11 cellular contexts compared by ENCODE assay signal in the genomic region with DNA sequence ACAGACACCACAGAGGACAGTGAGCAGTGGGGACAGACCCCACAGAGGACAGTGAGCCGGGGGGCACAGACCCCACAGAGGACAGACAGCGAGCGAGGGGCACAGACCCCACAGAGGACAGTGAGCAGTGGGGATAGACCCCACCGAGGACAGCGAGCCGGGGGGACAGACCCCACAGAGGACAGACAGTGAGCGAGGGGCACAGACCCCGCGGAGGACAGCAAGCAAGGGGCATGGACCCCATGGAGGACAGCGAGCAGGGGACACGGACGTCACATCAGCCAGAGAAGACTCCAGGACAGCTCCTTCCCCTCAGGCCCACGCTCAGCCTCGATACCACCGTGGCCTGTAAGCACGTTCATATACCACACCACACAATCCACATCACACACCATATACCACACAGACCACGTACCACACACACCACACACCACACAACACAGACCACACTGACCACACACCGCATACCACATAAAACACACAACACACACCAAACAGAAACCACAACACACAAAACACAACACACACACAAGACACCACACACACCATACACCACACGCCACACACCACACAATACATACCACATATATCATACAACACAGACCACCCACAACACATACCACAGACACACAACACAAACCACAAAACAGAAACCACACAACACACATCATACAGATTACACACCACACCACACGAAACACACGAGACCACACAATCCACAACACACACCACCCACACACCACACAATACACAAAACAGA. TPM values are rescaled to one million over a fixed set of nuclear protein-coding genes. Genes with fewer than 3 reads are reported as not detected.
DNase-seq lines count a peak whose midpoint lies in the region; ATAC-seq and TF ChIP-seq lines count a peak whose summit lies in the region.
"Had no signal": no experiment of that assay in that cellular context is flagged by ENCODE, and none has a peak within 500 bp of the region (broad histone marks: within the 10 kb centered on the region; RNA-seq: fewer than 3 reads in every experiment).

No MANE protein-coding gene starts in this region.

- H3K27ac Mint-ChIP-seq in activated T-helper 17 cell treated with anti-CD3 and anti-CD28 coated beads, Interleukin-2, amount 50 U/mL, for 72 hours: no peak overlapping the region

- no peak for TF ChIP-seq RAD21 in HCT116 (IDR thresholded peaks at IDR 0.05; ENCODE audit: low read depth)

- H3K27me3 Mint-ChIP-seq in activated T-helper 17 cell treated with anti-CD3 and anti-CD28 coated beads, Interleukin-2, amount 50 U/mL, for 72 hours: peaks cover 6% of the 10 kb centered on the region

- H2AFZ ChIP-seq in HCT116 (ENCODE audit: low read depth, low read length, poor library complexity, severe bottlenecking): no peak overlapping the region

- no peaks in the 10 kb centered on the region for H3K79me1 ChIP-seq in mesendoderm (ENCODE audit: low read length)

- no peaks in the 10 kb centered on the region for H3K4me1 Mint-ChIP-seq in activated T-helper 17 cell treated with anti-CD3 and anti-CD28 coated beads, Interleukin-2, amount 50 U/mL, for 72 hours

- H2BK120ac ChIP-seq in mesendoderm (ENCODE audit: low read depth, low read length): no peak overlapping the region

- no peak overlapping the region for H3K4me3 Mint-ChIP-seq in activated T-helper 17 cell treated with anti-CD3 and anti-CD28 coated beads, Interleukin-2, amount 50 U/mL, for 72 hours

- DNase-seq in NCI-H82 (lab: John Stamatoyannopoulos, UW) (peak; percentile 23), NCI-H82 treated with DMSO at 0.1 percent for 48 hours (lab: John Stamatoyannopoulos, UW; ENCODE audit: unreplicated experiment) (no peak), HCT116 (ENCODE audit: low read depth, low spot score) (no peak), mesendoderm (peak; percentile 43), activated gamma-delta T cell treated with Interleukin-2 at 50 U/mL for 16 hours (no peak), cerebellar cortex (ENCODE audit: low spot score) (no peak)
- no peak for DNase-seq in stimulated activated CD4-positive, alpha-beta T cell treated with anti-CD3 and anti-CD28 coated beads, Interleukin-4, amount 100 ng/mL, for 4 hours
- DNase-seq: occipital lobe, small intestine, substantia nigra had no signal

- H3K9me3 Mint-ChIP-seq in activated T-helper 17 cell treated with anti-CD3 and anti-CD28 coated beads, Interleukin-2, amount 50 U/mL, for 72 hours: no peaks in the 10 kb centered on the region

- 100% methylated on average over 2 of the region's 21 CpGs for WGBS in mesendoderm (ENCODE audit: extremely low coverage, insufficient coverage, low lambda C conversion rate)

- TF ChIP-seq CTCF in HCT116 (IDR thresholded peaks at IDR 0.05 in 2 of 3, conservative IDR thresholded peaks at IDR 0.05 in 1 of 3; ENCODE audit: borderline replicate concordance in 1 of 3, insufficient read depth in 1 of 3, low read depth in 2 of 3, low read length in 2 of 3): no peak

- H3K79me2 ChIP-seq in HCT116 (ENCODE audit: insufficient read depth, low read length) (no peaks in the 10 kb centered on the region), mesendoderm (ENCODE audit: control insufficient read depth, insufficient read depth, low read length) (no peaks in the 10 kb centered on the region)

- H2AK5ac ChIP-seq in mesendoderm (ENCODE audit: low read length): no peak overlapping the region

- ATAC-seq in HCT116: 0 out of 2 replicates have a peak, but pooled peaks have one; percentile 23
- peak; percentile 44 for ATAC-seq in activated T-helper 17 cell treated with anti-CD3 and anti-CD28 coated beads, Interleukin-2, amount 50 U/mL, for 72 hours (replicated peaks)

- no peak overlapping the region for H4K5ac ChIP-seq in mesendoderm (ENCODE audit: low read length)

- POLR2A ChIA-PET in HCT116 (lab: Charles Lee): no interaction called here

- H3K36me3 ChIP-seq in HCT116 (ENCODE audit: control insufficient read depth in 1 of 2, insufficient read depth in 2 of 2, low read length in 2 of 2) (no peaks in the 10 kb centered on the region), mesendoderm (ENCODE audit: control insufficient read depth, insufficient read depth, low read length) (no peaks in the 10 kb centered on the region)

- H2BK5ac ChIP-seq in mesendoderm (ENCODE audit: low read length): no peak overlapping the region

- H3K27me3 ChIP-seq in HCT116 (ENCODE audit: insufficient read depth, low read length): no peaks in the 10 kb centered on the region
- no peaks in the 10 kb centered on the region for H3K27me3 ChIP-seq in mesendoderm (ENCODE audit: insufficient read depth, low read length, poor library complexity)

- H3K9me2 ChIP-seq in HCT116 (ENCODE audit: insufficient read depth): no peaks in the 10 kb centered on the region

- H3K4me2 ChIP-seq in HCT116 (ENCODE audit: low read length) (no peak overlapping the region), mesendoderm (ENCODE audit: low read length) (no peak overlapping the region)

- H3K4me3 ChIP-seq in HCT116 (replicated peaks in 1 of 2; ENCODE audit: low read depth in 1 of 2, low read length in 2 of 2) (no peak overlapping the region), mesendoderm (ENCODE audit: low read length) (no peak overlapping the region)

- H3K36me3 Mint-ChIP-seq in activated T-helper 17 cell treated with anti-CD3 and anti-CD28 coated beads, Interleukin-2, amount 50 U/mL, for 72 hours (ENCODE audit: low read depth): no peaks in the 10 kb centered on the region

- no peak overlapping the region for H4K8ac ChIP-seq in mesendoderm (ENCODE audit: low read depth, low read length)

- no peaks in the 10 kb centered on the region for H3K4me1 ChIP-seq in HCT116 (ENCODE audit: control insufficient read depth in 1 of 2, insufficient read depth in 2 of 2, low read length in 2 of 2)
- no peaks in the 10 kb centered on the region for H3K4me1 ChIP-seq in mesendoderm (ENCODE audit: control insufficient read depth, low read depth, low read length)

- H3K4ac ChIP-seq in mesendoderm (ENCODE audit: low read depth, low read length): no peak overlapping the region

- no peaks in the 10 kb centered on the region for H4K20me1 ChIP-seq in HCT116 (ENCODE audit: insufficient read depth)

- H3K18ac ChIP-seq in mesendoderm (ENCODE audit: low read length): no peak overlapping the region

- no peak overlapping the region for H2BK15ac ChIP-seq in mesendoderm (replicated peaks; ENCODE audit: low read depth)

- H3K56ac ChIP-seq in mesendoderm (ENCODE audit: low read length): no peak overlapping the region

- no peak overlapping the region for H3K9ac ChIP-seq in HCT116 (ENCODE audit: low read length)
- H3K9ac ChIP-seq in mesendoderm (ENCODE audit: low read length): no peak overlapping the region

- no peak overlapping the region for H3K23ac ChIP-seq in mesendoderm (ENCODE audit: low read length)

- BruUV-seq in HCT116 (replicated peaks; lab: Mats Ljungman, UMichigan): no TSS peak

- no peaks in the 10 kb centered on the region for H3K9me3 ChIP-seq in HCT116 (ENCODE audit: control insufficient read depth in 1 of 2, insufficient read depth in 1 of 2, low read depth in 1 of 2, low read length in 2 of 2)

- RAD21 ChIA-PET in HCT116 (lab: Charles Lee; ENCODE audit: low non-redundant PET in 1 of 2, low total read pairs in 2 of 2, uncharacterized antibody in 2 of 2, unreplicated experiment in 2 of 2): no interaction called here

- TF ChIP-seq POLR2A in HCT116 (IDR thresholded peaks at IDR 0.05; ENCODE audit: borderline replicate concordance, extremely low read depth, insufficient read depth, insufficient read length): no peak

- CTCF ChIA-PET in HCT116 (lab: Charles Lee): no interaction called here

- H3K27ac ChIP-seq in HCT116 (ENCODE audit: low read depth, low read length) (no peak overlapping the region), mesendoderm (ENCODE audit: low read depth, low read length) (no peak overlapping the region)

- intact Hi-C loops in HCT116 (cut with micrococcal nuclease): no loop called here

TF ChIP-seq in HCT116, 20 proteins besides CTCF, POLR2A, EP300 and RAD21 (continues in another document):
- no peak for TF ChIP-seq CBX3 (IDR thresholded peaks at IDR 0.05; ENCODE audit: low read depth)
- no peak for TF ChIP-seq SIN3A (IDR thresholded peaks at IDR 0.05; ENCODE audit: low read depth)
- TF ChIP-seq, protein P1, sequence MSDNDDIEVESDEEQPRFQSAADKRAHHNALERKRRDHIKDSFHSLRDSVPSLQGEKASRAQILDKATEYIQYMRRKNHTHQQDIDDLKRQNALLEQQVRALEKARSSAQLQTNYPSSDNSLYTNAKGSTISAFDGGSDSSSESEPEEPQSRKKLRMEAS (IDR thresholded peaks at IDR 0.05): no peak
- no peak for TF ChIP-seq EZH2 (IDR thresholded peaks at IDR 0.05)
- TF ChIP-seq TCF7L2 (IDR thresholded peaks at IDR 0.05; ENCODE audit: borderline replicate concordance, extremely low read depth, insufficient read depth, insufficient read length): no peak
- no peak for TF ChIP-seq POLR2AphosphoS5 (IDR thresholded peaks at IDR 0.05; ENCODE audit: low read depth, low read length)
- TF ChIP-seq SRF (IDR thresholded peaks at IDR 0.05; ENCODE audit: low read depth): no peak
- no peak for TF ChIP-seq ZNF274 (IDR thresholded peaks at IDR 0.05; ENCODE audit: low read depth, low read length)
- TF ChIP-seq EZH2phosphoT487 (IDR thresholded peaks at IDR 0.05; ENCODE audit: borderline replicate concordance): no peak

RNA-seq across cellular contexts. Expression of a gene that starts 5.2 kb away (rescaled TPM):
- total RNA-seq in HCT116 (2021; ENCODE audit: unreplicated experiment): 17.0 TPM
- polyA plus RNA-seq in HCT116 (2012): 7.7 and 8.7 TPM in 2 replicates
- 10 to 100 TPM; 13.6 to 26.8 TPM for total RNA-seq in activated T-helper 17 cell treated with anti-CD3 and anti-CD28 coated beads, Interleukin-2, amount 50 U/mL, for 72 hours
- 4.2 TPM for polyA plus RNA-seq in mesendoderm (2013, experiment 1 of 2)
- 3.9 TPM for polyA plus RNA-seq in mesendoderm (2013, experiment 2 of 2)

RNA-seq across cellular contexts. Expression of a gene that starts 36.6 kb away (rescaled TPM):
- total RNA-seq in HCT116 (2021; ENCODE audit: unreplicated experiment): 54.6 TPM
- 33.0 and 35.4 TPM in 2 replicates for polyA plus RNA-seq in HCT116 (2012)
- total RNA-seq in activated T-helper 17 cell treated with anti-CD3 and anti-CD28 coated beads, Interleukin-2, amount 50 U/mL, for 72 hours: 10 to 100 TPM; 65.2 to 72.5 TPM
- 36.9 TPM for polyA plus RNA-seq in mesendoderm (2013, experiment 1 of 2)
- 36.8 TPM for polyA plus RNA-seq in mesendoderm (2013, experiment 2 of 2)

RNA-seq across cellular contexts. Expression of a gene that starts 36.7 kb away (rescaled TPM):
- total RNA-seq in HCT116 (2021; ENCODE audit: unreplicated experiment): 45.0 TPM
- polyA plus RNA-seq in HCT116 (2012): 18.0 and 29.3 TPM in 2 replicates
- total RNA-seq in activated T-helper 17 cell treated with anti-CD3 and anti-CD28 coated beads, Interleukin-2, amount 50 U/mL, for 72 hours: 10 to 100 TPM; 18.3 to 45.0 TPM
- polyA plus RNA-seq in mesendoderm (2013, experiment 1 of 2): 48.7 TPM
- polyA plus RNA-seq in mesendoderm (2013, experiment 2 of 2): 50.9 TPM

Comparison
In these comparisons a context has a peak if more than half of its experiments do, and no peak if none do; other contexts are left out.
1. DNase-seq: peak in NCI-H82 (single experiment) and mesendoderm (single experiment); none in NCI-H82 treated with DMSO at 0.1 percent for 48 hours (single experiment), HCT116 (single experiment), activated gamma-delta T cell treated with Interleukin-2 at 50 U/mL for 16 hours (single experiment), cerebellar cortex (single experiment) and stimulated activated CD4-positive, alpha-beta T cell treated with anti-CD3 and anti-CD28 coated beads, Interleukin-4, amount 100 ng/mL, for 4 hours (0 of 2).